17 cellular contexts compared by ENCODE assay signal in the genomic region with DNA sequence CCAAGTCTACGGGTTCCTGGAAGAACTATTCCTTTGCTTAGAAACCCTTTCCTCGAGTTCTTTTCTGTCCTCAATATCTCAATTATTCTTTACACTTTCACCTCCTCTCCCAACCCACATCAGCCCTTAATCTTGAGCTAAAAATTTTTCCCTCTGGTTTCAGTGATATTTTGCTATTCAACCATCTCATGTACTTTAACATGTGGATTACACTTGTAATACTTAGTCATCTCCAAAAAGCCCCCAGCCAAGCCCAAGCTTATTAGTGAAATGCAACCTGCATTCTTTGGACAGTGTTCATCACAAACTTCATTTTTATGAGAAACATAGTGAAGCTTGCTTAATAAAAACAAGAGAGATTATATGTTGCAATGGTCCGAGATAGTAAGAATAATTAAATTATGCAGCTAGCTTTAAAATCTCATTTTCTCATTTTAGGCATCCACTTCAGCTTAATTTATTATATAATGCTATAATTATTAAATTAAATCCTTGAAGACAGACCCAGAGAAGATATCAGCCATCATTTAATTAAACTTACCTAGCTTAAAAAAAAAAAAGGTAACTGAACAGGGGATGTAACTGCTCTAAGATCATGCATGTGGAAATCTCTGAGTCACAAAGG.
DNase-seq lines count a peak whose midpoint lies in the region; ATAC-seq and TF ChIP-seq lines count a peak whose summit lies in the region.
"Had no signal": no experiment of that assay in that cellular context is flagged by ENCODE, and none has a peak within 500 bp of the region (broad histone marks: within the 10 kb centered on the region; RNA-seq: fewer than 3 reads in every experiment).

No MANE protein-coding gene starts in this region.

- no peak for ATAC-seq in GM18909 (IDR thresholded peaks at IDR 0.05; ENCODE audit: poor library complexity, unreplicated experiment)
- ATAC-seq in mucosa of descending colon: no peak
- ATAC-seq: stimulated activated naive B cell treated with anti-CD40 and anti-IgM and Interleukin-4, amounts not matched to agents 10 μg/mL and 1 μg/mL and 100 μg/mL, for 72 hours; upper lobe of right lung had no signal

- TF ChIP-seq CTCF in BE2C (IDR thresholded peaks at IDR 0.05; ENCODE audit: low read depth, low read length): no peak
- no peak for TF ChIP-seq CTCF in chondrocyte (IDR thresholded peaks at IDR 0.05)
- TF ChIP-seq CTCF in neural crest cell (conservative IDR thresholded peaks at IDR 0.05): no peak
- no peak for TF ChIP-seq CTCF in mucosa of descending colon (IDR thresholded peaks at IDR 0.05)

- no peaks in the 10 kb centered on the region for H3K9me3 Mint-ChIP-seq in chondrocyte (ENCODE audit: low read depth)
- peaks cover 4% of the 10 kb centered on the region for H3K9me3 Mint-ChIP-seq in neural crest cell

- DNase-seq in BE2C: peak; percentile 37
- peak; percentile 36 for DNase-seq in NCI-H226
- no peak for DNase-seq in chondrocyte (ENCODE audit: low spot score)
- DNase-seq in neural crest cell (ENCODE audit: low read depth, low spot score): no peak
- DNase-seq in COLO668 (lab: John Stamatoyannopoulos, UW; ENCODE audit: unreplicated experiment): no peak
- no peak for DNase-seq in NCI-H187 treated with DMSO at 0.1 percent for 48 hours (lab: John Stamatoyannopoulos, UW)
- DNase-seq in mucosa of descending colon: no peak
- DNase-seq: dermis blood vessel endothelial cell; DMS153; NCI-H1092 treated with DMSO at 0.1 percent for 48 hours; nephron progenitor cell; Right ventricle myocardium superior; stimulated activated naive B cell treated with anti-CD40 and anti-IgM and Interleukin-4, amounts not matched to agents 10 μg/mL and 1 μg/mL and 100 μg/mL, for 72 hours; upper lobe of right lung had no signal

- no peak overlapping the region for H3K4me3 ChIP-seq in BE2C (ENCODE audit: low read depth, low read length)
- no peak overlapping the region for H3K4me3 ChIP-seq in mucosa of descending colon
- H3K4me3 ChIP-seq: esophagus muscularis mucosa, upper lobe of right lung had no signal

- no peak overlapping the region for H3K4me3 Mint-ChIP-seq in chondrocyte (ENCODE audit: unreplicated experiment)
- H3K4me3 Mint-ChIP-seq in neural crest cell: no peak overlapping the region
- H3K4me3 Mint-ChIP-seq: B cell; nephron progenitor cell; stimulated activated naive B cell treated with anti-CD40 and anti-IgM and Interleukin-4, amounts not matched to agents 10 μg/mL and 1 μg/mL and 100 μg/mL, for 72 hours had no signal

- H3K36me3 Mint-ChIP-seq in chondrocyte (ENCODE audit: low read depth) (no peaks in the 10 kb centered on the region), neural crest cell (ENCODE audit: low read depth) (no peaks in the 10 kb centered on the region)

- H3K27ac Mint-ChIP-seq in chondrocyte (ENCODE audit: unreplicated experiment): peak overlapping the region; percentile 4
- H3K27ac Mint-ChIP-seq in neural crest cell (ENCODE audit: unreplicated experiment): peak overlapping the region; percentile 2
- H3K27ac Mint-ChIP-seq: B cell; nephron progenitor cell; stimulated activated naive B cell treated with anti-CD40 and anti-IgM and Interleukin-4, amounts not matched to agents 10 μg/mL and 1 μg/mL and 100 μg/mL, for 72 hours had no signal

- H3K36me3 ChIP-seq in BE2C (no peaks in the 10 kb centered on the region), mucosa of descending colon (ENCODE audit: low read depth) (no peaks in the 10 kb centered on the region)
- H3K36me3 ChIP-seq: esophagus muscularis mucosa, upper lobe of right lung had no signal

- H3K4me1 ChIP-seq in BE2C: peaks cover 23% of the 10 kb centered on the region
- no peaks in the 10 kb centered on the region for H3K4me1 ChIP-seq in mucosa of descending colon (ENCODE audit: low read depth)

- H3K4me1 Mint-ChIP-seq in chondrocyte (ENCODE audit: low read depth) (peaks cover 61% of the 10 kb centered on the region), neural crest cell (peaks cover 32% of the 10 kb centered on the region)

- H3K27me3 Mint-ChIP-seq in chondrocyte (ENCODE audit: low read depth) (no peaks in the 10 kb centered on the region), neural crest cell (ENCODE audit: low read depth) (no peaks in the 10 kb centered on the region)
- H3K27me3 Mint-ChIP-seq: B cell; stimulated activated naive B cell treated with anti-CD40 and anti-IgM and Interleukin-4, amounts not matched to agents 10 μg/mL and 1 μg/mL and 100 μg/mL, for 72 hours had no signal

- no peaks in the 10 kb centered on the region for H3K9me3 ChIP-seq in BE2C
- H3K9me3 ChIP-seq in mucosa of descending colon: no peaks in the 10 kb centered on the region
- H3K9me3 ChIP-seq: esophagus muscularis mucosa, upper lobe of right lung had no signal

- intact Hi-C loops in mucosa of descending colon (cut with DNase I, micrococcal nuclease): no loop called here

- no peaks in the 10 kb centered on the region for H3K27me3 ChIP-seq in BE2C
- H3K27me3 ChIP-seq: esophagus muscularis mucosa, upper lobe of right lung had no signal

Comparison
In these comparisons a context has a peak if more than half of its experiments do, and no peak if none do; other contexts are left out.
1. DNase-seq: peak in BE2C (single experiment) and NCI-H226 (single experiment); none in chondrocyte (single experiment), neural crest cell (single experiment), COLO668 (single experiment), NCI-H187 treated with DMSO at 0.1 percent for 48 hours (single experiment) and mucosa of descending colon (0 of 3).